ENCODE assay signal across 1 cellular context in genomic region chr1:19799877-19800804, GRCh38.
A peak's percentile ranks its signal among the peaks of the same experiment; 100 is the strongest.
TF ChIP-seq lines count a peak whose summit lies in the region.

Gene TMCO4 (minus strand): TSS chr1:19799916. CDS start chr1:19780758, 19,158 bp downstream.

TF ChIP-seq in HEK293, 187 proteins besides CTCF, POLR2A, EP300 and RAD21 (continued from another document):
- TF ChIP-seq PRDM10 (tag by site-specific recombination; IDR thresholded peaks at IDR 0.05) = peak; percentile 91
- TF ChIP-seq, protein P1, sequence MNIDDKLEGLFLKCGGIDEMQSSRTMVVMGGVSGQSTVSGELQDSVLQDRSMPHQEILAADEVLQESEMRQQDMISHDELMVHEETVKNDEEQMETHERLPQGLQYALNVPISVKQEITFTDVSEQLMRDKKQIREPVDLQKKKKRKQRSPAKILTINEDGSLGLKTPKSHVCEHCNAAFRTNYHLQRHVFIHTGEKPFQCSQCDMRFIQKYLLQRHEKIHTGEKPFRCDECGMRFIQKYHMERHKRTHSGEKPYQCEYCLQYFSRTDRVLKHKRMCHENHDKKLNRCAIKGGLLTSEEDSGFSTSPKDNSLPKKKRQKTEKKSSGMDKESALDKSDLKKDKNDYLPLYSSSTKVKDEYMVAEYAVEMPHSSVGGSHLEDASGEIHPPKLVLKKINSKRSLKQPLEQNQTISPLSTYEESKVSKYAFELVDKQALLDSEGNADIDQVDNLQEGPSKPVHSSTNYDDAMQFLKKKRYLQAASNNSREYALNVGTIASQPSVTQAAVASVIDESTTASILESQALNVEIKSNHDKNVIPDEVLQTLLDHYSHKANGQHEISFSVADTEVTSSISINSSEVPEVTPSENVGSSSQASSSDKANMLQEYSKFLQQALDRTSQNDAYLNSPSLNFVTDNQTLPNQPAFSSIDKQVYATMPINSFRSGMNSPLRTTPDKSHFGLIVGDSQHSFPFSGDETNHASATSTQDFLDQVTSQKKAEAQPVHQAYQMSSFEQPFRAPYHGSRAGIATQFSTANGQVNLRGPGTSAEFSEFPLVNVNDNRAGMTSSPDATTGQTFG (tag by site-specific recombination; IDR thresholded peaks at IDR 0.05; ENCODE audit: borderline replicate concordance) = no peak
- peak; percentile 76 for TF ChIP-seq ZBTB20 (tag by site-specific recombination; IDR thresholded peaks at IDR 0.05)
- peak; percentile 63 for TF ChIP-seq ZNF423 (tag by site-specific recombination; IDR thresholded peaks at IDR 0.05)
- TF ChIP-seq ZSCAN23 (tag by site-specific recombination; IDR thresholded peaks at IDR 0.05) = 0 out of 2 replicates have a peak, but pooled peaks have one; percentile 15
- peak; percentile 83 for TF ChIP-seq ZBTB26 (tag by site-specific recombination; optimal IDR thresholded peaks at IDR 0.05)
- TF ChIP-seq GLIS1 (tag by site-specific recombination; IDR thresholded peaks at IDR 0.05) = peak; percentile 68
- TF ChIP-seq ZNF202 (tag by site-specific recombination; IDR thresholded peaks at IDR 0.05; ENCODE audit: borderline replicate concordance) = no peak
- TF ChIP-seq ZNF341 (tag by site-specific recombination; IDR thresholded peaks at IDR 0.05; ENCODE audit: low read depth) = no peak; the same call in 1 of the 2 replicates
- peak; percentile 84 for TF ChIP-seq GLIS2 (tag by site-specific recombination; IDR thresholded peaks at IDR 0.05)
- 0 out of 2 replicates have a peak, but pooled peaks have one; percentile 31 for TF ChIP-seq ZNF2 (tag by site-specific recombination; IDR thresholded peaks at IDR 0.05)
- TF ChIP-seq SP3 (tag by site-specific recombination; IDR thresholded peaks at IDR 0.05) = peak; percentile 37; the same call in 1 of the 2 replicates
TF ChIP-seq in HEK293: peak in this region for 32.
